Comparison of ENCODE assay signal across 1 cellular context in the genomic region with DNA sequence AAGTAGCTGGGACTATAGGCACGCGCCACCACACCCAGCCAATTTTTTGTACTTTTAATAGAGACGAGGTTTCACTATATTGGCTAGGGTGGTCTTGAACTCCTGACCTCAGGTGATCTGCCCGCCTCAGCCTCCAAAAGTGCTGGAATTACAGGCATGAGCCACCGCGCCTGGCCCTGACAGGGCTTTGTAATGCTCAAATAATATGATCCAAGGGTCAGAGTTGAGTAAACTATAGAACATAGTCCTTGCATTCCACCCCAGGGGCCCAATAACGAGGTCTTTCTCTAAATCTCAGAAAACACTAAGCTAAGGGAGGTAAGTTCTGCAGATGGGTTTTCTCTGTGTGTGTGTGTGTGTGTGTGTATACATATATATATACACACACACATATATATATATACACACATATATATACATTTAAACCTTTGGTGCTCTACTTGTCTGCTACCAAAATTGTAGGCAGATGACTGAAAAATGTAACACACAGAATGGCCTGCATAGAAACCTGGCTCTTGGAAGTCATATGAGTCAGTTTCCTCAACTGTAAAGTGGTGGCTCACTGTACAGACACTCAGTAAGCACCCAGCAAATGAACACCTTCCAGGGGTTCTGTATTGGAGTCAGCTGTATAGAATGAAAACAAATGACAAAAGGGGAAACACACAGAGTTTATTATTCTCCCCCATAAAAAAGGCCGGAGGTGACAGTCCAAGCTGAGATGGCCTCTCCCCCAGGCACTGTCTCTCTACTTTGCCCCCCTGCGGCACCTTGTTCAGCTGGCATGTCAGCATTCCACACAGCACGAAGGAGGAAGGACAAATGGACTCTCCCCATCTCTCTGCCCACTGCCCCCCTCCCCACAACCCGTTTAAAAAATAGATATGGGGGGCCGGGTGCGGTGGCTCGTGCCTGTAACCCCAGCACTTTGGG.
TF ChIP-seq lines count a peak whose summit lies in the region.

No MANE protein-coding gene starts in this region.

TF ChIP-seq in HepG2, 621 proteins besides CTCF, POLR2A, EP300 and RAD21 (continued from another document):
- TF ChIP-seq, protein P1, sequence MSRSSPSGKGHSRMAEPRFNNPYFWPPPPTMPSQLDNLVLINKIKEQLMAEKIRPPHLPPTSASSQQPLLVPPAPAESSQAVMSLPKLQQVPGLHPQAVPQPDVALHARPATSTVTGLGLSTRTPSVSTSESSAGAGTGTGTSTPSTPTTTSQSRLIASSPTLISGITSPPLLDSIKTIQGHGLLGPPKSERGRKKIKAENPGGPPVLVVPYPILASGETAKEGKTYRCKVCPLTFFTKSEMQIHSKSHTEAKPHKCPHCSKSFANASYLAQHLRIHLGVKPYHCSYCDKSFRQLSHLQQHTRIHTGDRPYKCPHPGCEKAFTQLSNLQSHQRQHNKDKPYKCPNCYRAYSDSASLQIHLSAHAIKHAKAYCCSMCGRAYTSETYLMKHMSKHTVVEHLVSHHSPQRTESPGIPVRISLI (CRISPR knock-in tag; IDR thresholded peaks at IDR 0.05; ENCODE audit: borderline replicate concordance): 0 out of 2 replicates have a peak, but pooled peaks have one; percentile 12
- TF ChIP-seq RXRB (CRISPR knock-in tag; IDR thresholded peaks at IDR 0.05; ENCODE audit: borderline replicate concordance): peak; percentile 79; the same call in 1 of the 2 replicates
- peak; percentile 74; the same call in 1 of the 2 replicates for TF ChIP-seq HNF4G (IDR thresholded peaks at IDR 0.05; ENCODE audit: borderline replicate concordance, low read depth, low read length)
- peak; percentile 91; the same call in 1 of the 2 replicates for TF ChIP-seq HNF4G (CRISPR knock-in tag; IDR thresholded peaks at IDR 0.05; ENCODE audit: borderline replicate concordance, low read depth)
- TF ChIP-seq FOXM1 (CRISPR knock-in tag; IDR thresholded peaks at IDR 0.05): no peak
- no peak for TF ChIP-seq ZNF10 (CRISPR knock-in tag; IDR thresholded peaks at IDR 0.05; ENCODE audit: borderline replicate concordance, low read depth)
- TF ChIP-seq RCOR2 (CRISPR knock-in tag; IDR thresholded peaks at IDR 0.05): peak; percentile 87
- TF ChIP-seq ZBTB20 (CRISPR knock-in tag; IDR thresholded peaks at IDR 0.05; ENCODE audit: borderline replicate concordance, low read depth): peak; percentile 89
- TF ChIP-seq HIVEP1 (CRISPR knock-in tag; IDR thresholded peaks at IDR 0.05): no peak
- TF ChIP-seq ZNF484 (CRISPR knock-in tag; IDR thresholded peaks at IDR 0.05; ENCODE audit: borderline replicate concordance, low read depth): no peak
- TF ChIP-seq, protein P2, sequence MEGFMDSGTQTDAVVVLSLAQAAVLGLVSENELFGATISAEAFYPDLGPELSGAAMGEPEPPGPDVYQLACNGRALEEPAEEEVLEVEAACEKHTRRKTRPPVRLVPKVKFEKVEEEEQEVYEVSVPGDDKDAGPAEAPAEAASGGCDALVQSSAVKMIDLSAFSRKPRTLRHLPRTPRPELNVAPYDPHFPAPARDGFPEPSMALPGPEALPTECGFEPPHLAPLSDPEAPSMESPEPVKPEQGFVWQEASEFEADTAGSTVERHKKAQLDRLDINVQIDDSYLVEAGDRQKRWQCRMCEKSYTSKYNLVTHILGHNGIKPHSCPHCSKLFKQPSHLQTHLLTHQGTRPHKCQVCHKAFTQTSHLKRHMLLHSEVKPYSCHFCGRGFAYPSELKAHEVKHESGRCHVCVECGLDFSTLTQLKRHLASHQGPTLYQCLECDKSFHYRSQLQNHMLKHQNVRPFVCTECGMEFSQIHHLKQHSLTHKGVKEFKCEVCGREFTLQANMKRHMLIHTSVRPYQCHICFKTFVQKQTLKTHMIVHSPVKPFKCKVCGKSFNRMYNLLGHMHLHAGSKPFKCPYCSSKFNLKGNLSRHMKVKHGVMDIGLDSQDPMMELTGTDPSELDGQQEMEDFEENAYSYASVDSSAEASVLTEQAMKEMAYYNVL (CRISPR knock-in tag; IDR thresholded peaks at IDR 0.05; ENCODE audit: borderline replicate concordance): peak; percentile 76; the same call in 1 of the 2 replicates
- TF ChIP-seq ZNF660 (CRISPR knock-in tag; IDR thresholded peaks at IDR 0.05; ENCODE audit: borderline replicate concordance, low read depth): no peak
- TF ChIP-seq NFYC (CRISPR knock-in tag; IDR thresholded peaks at IDR 0.05): no peak
- TF ChIP-seq ZNF235 (CRISPR knock-in tag; IDR thresholded peaks at IDR 0.05; ENCODE audit: borderline replicate concordance): no peak
- TF ChIP-seq, protein P3, sequence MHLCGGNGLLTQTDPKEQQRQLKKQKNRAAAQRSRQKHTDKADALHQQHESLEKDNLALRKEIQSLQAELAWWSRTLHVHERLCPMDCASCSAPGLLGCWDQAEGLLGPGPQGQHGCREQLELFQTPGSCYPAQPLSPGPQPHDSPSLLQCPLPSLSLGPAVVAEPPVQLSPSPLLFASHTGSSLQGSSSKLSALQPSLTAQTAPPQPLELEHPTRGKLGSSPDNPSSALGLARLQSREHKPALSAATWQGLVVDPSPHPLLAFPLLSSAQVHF (CRISPR knock-in tag; IDR thresholded peaks at IDR 0.05): no peak
- TF ChIP-seq ZNF891 (CRISPR knock-in tag; IDR thresholded peaks at IDR 0.05): no peak
- TF ChIP-seq, protein P4, sequence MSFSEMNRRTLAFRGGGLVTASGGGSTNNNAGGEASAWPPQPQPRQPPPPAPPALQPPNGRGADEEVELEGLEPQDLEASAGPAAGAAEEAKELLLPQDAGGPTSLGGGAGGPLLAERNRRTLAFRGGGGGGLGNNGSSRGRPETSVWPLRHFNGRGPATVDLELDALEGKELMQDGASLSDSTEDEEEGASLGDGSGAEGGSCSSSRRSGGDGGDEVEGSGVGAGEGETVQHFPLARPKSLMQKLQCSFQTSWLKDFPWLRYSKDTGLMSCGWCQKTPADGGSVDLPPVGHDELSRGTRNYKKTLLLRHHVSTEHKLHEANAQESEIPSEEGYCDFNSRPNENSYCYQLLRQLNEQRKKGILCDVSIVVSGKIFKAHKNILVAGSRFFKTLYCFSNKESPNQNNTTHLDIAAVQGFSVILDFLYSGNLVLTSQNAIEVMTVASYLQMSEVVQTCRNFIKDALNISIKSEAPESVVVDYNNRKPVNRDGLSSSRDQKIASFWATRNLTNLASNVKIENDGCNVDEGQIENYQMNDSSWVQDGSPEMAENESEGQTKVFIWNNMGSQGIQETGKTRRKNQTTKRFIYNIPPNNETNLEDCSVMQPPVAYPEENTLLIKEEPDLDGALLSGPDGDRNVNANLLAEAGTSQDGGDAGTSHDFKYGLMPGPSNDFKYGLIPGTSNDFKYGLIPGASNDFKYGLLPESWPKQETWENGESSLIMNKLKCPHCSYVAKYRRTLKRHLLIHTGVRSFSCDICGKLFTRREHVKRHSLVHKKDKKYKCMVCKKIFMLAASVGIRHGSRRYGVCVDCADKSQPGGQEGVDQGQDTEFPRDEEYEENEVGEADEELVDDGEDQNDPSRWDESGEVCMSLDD (CRISPR knock-in tag; IDR thresholded peaks at IDR 0.05; ENCODE audit: borderline replicate concordance): no peak
- peak; percentile 97 for TF ChIP-seq GFI1 (CRISPR knock-in tag; IDR thresholded peaks at IDR 0.05; ENCODE audit: borderline replicate concordance)
- TF ChIP-seq ZBTB7A (CRISPR knock-in tag; IDR thresholded peaks at IDR 0.05): peak; percentile 47; the same call in 1 of the 2 replicates
- TF ChIP-seq POLR2G (IDR thresholded peaks at IDR 0.05; ENCODE audit: low read depth, low read length): no peak
